ENCODE assay signal across 8 cellular contexts in genomic region chr10:112182808-112183328, GRCh38. TPM values are rescaled to one million over a fixed set of nuclear protein-coding genes. Genes with fewer than 3 reads are reported as not detected.
DNase-seq lines count a peak whose midpoint lies in the region; ATAC-seq and TF ChIP-seq lines count a peak whose summit lies in the region.

No MANE protein-coding gene starts in this region.

- H3K27ac ChIP-seq in left ventricle myocardium inferior (replicated peaks), result peak overlapping the region; percentile 86
- H3K27ac ChIP-seq in ascending aorta, result peak overlapping the region; percentile 73 to 82
- peak overlapping the region; percentile 80 for H3K27ac ChIP-seq in lower lobe of right lung
- no peak overlapping the region for H3K27ac ChIP-seq in aorta (ENCODE audit: low read depth in 1 of 2, low read length in 2 of 2)

- no peaks in the 10 kb centered on the region for H3K9me3 ChIP-seq in left ventricle myocardium inferior (replicated peaks)
- H3K9me3 ChIP-seq in ascending aorta, result no peaks in the 10 kb centered on the region
- H3K9me3 ChIP-seq in lower lobe of right lung, result no peaks in the 10 kb centered on the region
- no peaks in the 10 kb centered on the region for H3K9me3 ChIP-seq in aorta (ENCODE audit: control insufficient read depth, low read length)

- H3K4me3 ChIP-seq in left ventricle myocardium inferior (peak overlapping the region; percentile 90), ascending aorta (peak overlapping the region; percentile 85 to 87), lower lobe of right lung (peak overlapping the region; percentile 79), aorta (ENCODE audit: low read length in 2 of 2) (peak overlapping the region; percentile 63 to 76)

- H3K4me1 ChIP-seq in left ventricle myocardium inferior, result peaks cover 44% of the 10 kb centered on the region
- peaks cover 0 to 17% of the 10 kb centered on the region in 2 donors for H3K4me1 ChIP-seq in ascending aorta
- peaks cover 25% of the 10 kb centered on the region for H3K4me1 ChIP-seq in lower lobe of right lung
- H3K4me1 ChIP-seq in aorta (ENCODE audit: control insufficient read depth in 1 of 2, insufficient read depth in 2 of 2, low read length in 2 of 2), result no peaks in the 10 kb centered on the region

- intact Hi-C loops in left ventricle myocardium inferior (cut with micrococcal nuclease) (loop anchor here (10.0 kb wide), 1 partner anchor 132 kb away; no protein-coding TSS in a partner anchor), Right ventricle myocardium inferior (cut with DNase I) (no loop called here), ascending aorta (cut with DNase I) (loop anchor here (2.0 to 5.0 kb wide), 4 partner anchors 26 to 264 kb away; partner anchors contain the start of genes VTI1A and ZDHHC6), lower lobe of right lung (cut with DNase I) (loop anchor here (5.0 kb wide), 1 partner anchor 119 kb away; no protein-coding TSS in a partner anchor), aorta (cut with DNase I) (loop anchor here (5.0 kb wide), 1 partner anchor 124 kb away; no protein-coding TSS in a partner anchor)

- ATAC-seq in Right ventricle myocardium inferior (no peak), lower lobe of right lung (no peak), aorta (ENCODE audit: low FRiP score) (no peak)

- WGBS in aorta, 2 donors, result 23 to 26% methylated on average over 10 of the region's 10 CpGs

- peaks cover 18% of the 10 kb centered on the region for H3K36me3 ChIP-seq in left ventricle myocardium inferior
- peaks cover 4 to 14% of the 10 kb centered on the region in 2 donors for H3K36me3 ChIP-seq in ascending aorta
- H3K36me3 ChIP-seq in lower lobe of right lung, result peaks cover 31% of the 10 kb centered on the region
- peaks cover 0 to 2% of the 10 kb centered on the region in 2 donors for H3K36me3 ChIP-seq in aorta (ENCODE audit: control insufficient read depth in 1 of 2, insufficient read depth in 2 of 2, low read length in 1 of 2)

- TF ChIP-seq CTCF in left ventricle myocardium inferior (IDR thresholded peaks at IDR 0.05; ENCODE audit: borderline replicate concordance) (no peak), ascending aorta (IDR thresholded peaks at IDR 0.05) (no peak), lower lobe of right lung (IDR thresholded peaks at IDR 0.05) (no peak)

- H3K27me3 ChIP-seq in left ventricle myocardium inferior (ENCODE audit: low read depth), result no peaks in the 10 kb centered on the region
- H3K27me3 ChIP-seq in ascending aorta, result no peaks in the 10 kb centered on the region
- no peaks in the 10 kb centered on the region for H3K27me3 ChIP-seq in lower lobe of right lung (ENCODE audit: low read depth)
- no peaks in the 10 kb centered on the region for H3K27me3 ChIP-seq in aorta (ENCODE audit: control insufficient read depth in 1 of 2, insufficient read depth in 2 of 2, low read length in 1 of 2)

- no peak for DNase-seq in left ventricle myocardium inferior
- no peak for DNase-seq in Right ventricle myocardium inferior (ENCODE audit: missing footprints)
- DNase-seq in ascending aorta (ENCODE audit: low spot score in 2 of 2), result no peak
- no peak for DNase-seq in lower lobe of right lung
- DNase-seq in aorta, result no peak
- no peak for DNase-seq in NCI-H2196 (lab: John Stamatoyannopoulos, UW; ENCODE audit: unreplicated experiment)
- DNase-seq in NCI-H1417 treated with DMSO at 0.1 percent for 48 hours (lab: John Stamatoyannopoulos, UW), result no peak
- DNase-seq in NCI-H2029 (lab: John Stamatoyannopoulos, UW), result no peak

RNA-seq across cellular contexts. Expression of gene GPAM, which starts 0.7 kb away (rescaled TPM):
- total RNA-seq in left ventricle myocardium inferior (22.2 TPM), Right ventricle myocardium inferior (42.5 TPM), ascending aorta (3.2 TPM), lower lobe of right lung (27.2 TPM), aorta (10 to 100 TPM; 11.4 to 13.7 TPM)
- 1 to 10 TPM; 2.6 to 3.1 TPM for polyA plus RNA-seq in aorta

Comparison
In these comparisons a context has a peak if more than half of its experiments do, and no peak if none do; other contexts are left out.
1. H3K27ac ChIP-seq: peak in left ventricle myocardium inferior (single experiment), ascending aorta (2 of 2) and lower lobe of right lung (single experiment); none in aorta (0 of 2).
2. Peak in every context shown above with its lines, with median percentiles within 50 percentile points of each other: H3K4me3 ChIP-seq.